Comparison of ENCODE assay signal across 1 cellular context in genomic region chr3:47617061-47618010, GRCh38.
TF ChIP-seq lines count a peak whose summit lies in the region.

No MANE protein-coding gene starts in this region.

TF ChIP-seq in HepG2, 621 proteins besides CTCF, POLR2A, EP300 and RAD21 (continued from another document):
- TF ChIP-seq ZNF503 (CRISPR knock-in tag; IDR thresholded peaks at IDR 0.05) (no peak), KDM1A (CRISPR knock-in tag; IDR thresholded peaks at IDR 0.05) (no peak), ZNF710 (CRISPR knock-in tag; IDR thresholded peaks at IDR 0.05; ENCODE audit: borderline replicate concordance) (no peak), SIX1 (CRISPR knock-in tag; IDR thresholded peaks at IDR 0.05; ENCODE audit: borderline replicate concordance) (no peak), ZNF446 (CRISPR knock-in tag; IDR thresholded peaks at IDR 0.05) (no peak), ZMYM4 (CRISPR knock-in tag; IDR thresholded peaks at IDR 0.05) (no peak), ZFP91 (CRISPR knock-in tag; IDR thresholded peaks at IDR 0.05; ENCODE audit: borderline replicate concordance) (no peak), FOSL2 (CRISPR knock-in tag; IDR thresholded peaks at IDR 0.05) (no peak), ZFAT (CRISPR knock-in tag; conservative IDR thresholded peaks at IDR 0.05) (no peak), MYPOP (CRISPR knock-in tag; IDR thresholded peaks at IDR 0.05) (no peak), ZBTB26 (CRISPR knock-in tag; IDR thresholded peaks at IDR 0.05; ENCODE audit: borderline replicate concordance) (no peak), MXI1 (IDR thresholded peaks at IDR 0.05; ENCODE audit: borderline replicate concordance, low read depth, low read length) (no peak), ISL2 (CRISPR knock-in tag; IDR thresholded peaks at IDR 0.05) (no peak), ZNF781 (CRISPR knock-in tag; IDR thresholded peaks at IDR 0.05; ENCODE audit: borderline replicate concordance, not compliant biosample characterization) (no peak)
TF ChIP-seq in HepG2: peak in this region for 0.
